ENCODE assay signal across 9 cellular contexts in the genomic region with DNA sequence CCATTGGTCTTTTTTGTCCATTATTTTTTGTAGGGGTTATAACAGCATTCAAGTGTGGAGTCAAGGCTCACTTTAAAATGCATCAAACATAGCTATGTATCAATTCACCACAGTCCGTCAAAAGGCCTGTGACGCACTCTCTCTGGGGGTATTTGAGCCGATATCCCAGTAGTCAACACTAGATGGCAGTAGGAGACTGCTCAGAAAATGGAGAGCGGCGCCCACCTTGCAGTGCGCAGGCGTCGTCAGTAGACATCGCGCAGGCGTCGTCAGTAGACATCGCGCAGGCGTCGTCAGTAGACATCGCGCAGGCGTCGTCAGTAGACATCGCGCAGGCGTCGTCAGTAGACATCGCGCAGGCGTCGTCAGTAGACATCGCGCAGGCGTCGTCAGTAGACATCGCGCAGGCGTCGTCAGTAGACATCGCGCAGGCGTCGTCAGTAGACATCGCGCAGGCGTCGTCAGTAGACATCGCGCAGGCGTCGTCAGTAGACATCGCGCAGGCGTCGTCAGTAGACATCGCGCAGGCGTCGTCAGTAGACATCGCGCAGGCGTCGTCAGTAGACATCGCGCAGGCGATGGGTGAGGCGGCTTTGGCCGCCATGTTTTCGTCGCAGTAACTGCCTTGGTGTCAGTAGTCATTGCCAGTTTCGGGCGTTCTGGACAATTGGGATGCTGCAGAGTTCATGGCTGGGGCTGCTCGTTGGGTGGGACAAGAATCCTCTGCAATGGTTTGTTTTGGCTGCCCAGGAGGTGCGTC. TPM values are rescaled to one million over a fixed set of nuclear protein-coding genes. Genes with fewer than 3 reads are reported as not detected.
DNase-seq lines count a peak whose midpoint lies in the region; ATAC-seq, FAIRE-seq and TF ChIP-seq lines count a peak whose summit lies in the region.
"Not testable (repeated sequence)": the region's sequence is repeated elsewhere in the genome, so short reads cannot be mapped to it uniquely, and the experiment has no call there.
"Had no signal": no experiment of that assay in that cellular context is flagged by ENCODE, and none has a peak within 500 bp of the region (broad histone marks: within the 10 kb centered on the region; RNA-seq: fewer than 3 reads in every experiment).

No MANE protein-coding gene starts in this region.

- BruUV-seq in PC-9 (replicated peaks; lab: Mats Ljungman, UMichigan): not testable (repeated sequence)

- not testable (repeated sequence) for H3K4me3 ChIP-seq in PC-9; epithelial cell of proximal tubule (ENCODE audit: low read depth, low read length); trophoblast cell (ENCODE audit: low read depth, low read length); upper lobe of left lung
- peak overlapping the region; percentile 43 to 70 (median 54) for H3K4me3 ChIP-seq in keratinocyte (ENCODE audit: control insufficient read depth in 2 of 3, extremely low read depth in 1 of 3, insufficient read depth in 2 of 3, low read depth in 1 of 3, low read length in 3 of 3)

- DNase-seq in EH (ENCODE audit: low read depth) (peak; percentile 61), KBM-7 (peak; percentile 55), PC-9 (peak in 1 of 2 experiments; percentile 68), keratinocyte (ENCODE audit: low read depth, low spot score) (peak; percentile 71), trophoblast cell (peak; percentile 80 to 94), upper lobe of left lung (peak in 1 of 2 donors; percentile 47)
- DNase-seq in activated naive CD4-positive, alpha-beta T cell treated with anti-CD3 and anti-CD28 coated beads, Interleukin-2, amount 50 U/mL, for 72 hours (ENCODE audit: low spot score in 2 of 2): peak in 1 of 2 donors; percentile 62
- DNase-seq in epithelial cell of proximal tubule (ENCODE audit: low read depth): not testable (repeated sequence)

- H3K79me2 ChIP-seq in PC-9 (ENCODE audit: low read depth); keratinocyte (ENCODE audit: control insufficient read depth, insufficient read depth, low read length); trophoblast cell (ENCODE audit: control insufficient read depth, insufficient read depth, low read length, poor library complexity): not testable (repeated sequence)

- H3K4me1 ChIP-seq in PC-9 (replicated peaks; ENCODE audit: insufficient read depth) (peaks cover 33% of the 10 kb centered on the region), keratinocyte (ENCODE audit: control insufficient read depth, extremely low read depth, insufficient read depth, low read length) (peaks cover 40% of the 10 kb centered on the region), upper lobe of left lung (peaks cover 6 to 10% (median 9%) of the 10 kb centered on the region in 4 donors)
- not testable (repeated sequence) for H3K4me1 ChIP-seq in trophoblast cell (ENCODE audit: control insufficient read depth in 1 of 2, insufficient read depth in 2 of 2, low read length in 2 of 2)

- H3K14ac ChIP-seq in trophoblast cell (ENCODE audit: low read length): not testable (repeated sequence)

- in situ Hi-C loops in KBM-7 (cut with MboI; ENCODE audit: low pct_unique_long_range_greater_than_20kb, low sequenced_read_pairs): not testable (repeated sequence)

- not testable (repeated sequence) for H2BK5ac ChIP-seq in trophoblast cell (ENCODE audit: low read depth, low read length, poor library complexity)

- POLR2A ChIA-PET in PC-9 (lab: Charles Lee; ENCODE audit: unreplicated experiment): interaction anchor here (0.5 to 0.8 kb wide), 5 partner anchors 36 to 144 kb away, joined by 3 to 13 read pairs (median 6); no protein-coding TSS in a partner anchor

- not testable (repeated sequence) for H2AFZ ChIP-seq in PC-9; trophoblast cell (ENCODE audit: insufficient read depth, low read length, poor library complexity)
- peak overlapping the region; percentile 95 for H2AFZ ChIP-seq in keratinocyte (ENCODE audit: control insufficient read depth, low read length)

- peak; percentile 57 to 62 for ATAC-seq in activated naive CD4-positive, alpha-beta T cell treated with anti-CD3 and anti-CD28 coated beads, Interleukin-2, amount 50 U/mL, for 72 hours
- ATAC-seq in upper lobe of left lung (ENCODE audit: low FRiP score in 2 of 2): peak in 1 of 2 donors; percentile 61

- dilution Hi-C loops in keratinocyte (cut with MboI; ENCODE audit: extremely low pct_ligation_motif_present, low sequenced_read_pairs): not testable (repeated sequence)

- not testable (repeated sequence) for H3K27ac ChIP-seq in PC-9; trophoblast cell (ENCODE audit: low read depth, low read length); upper lobe of left lung
- peak overlapping the region; percentile 77 for H3K27ac ChIP-seq in keratinocyte (ENCODE audit: control insufficient read depth, insufficient read depth, low read length)

- CTCF ChIA-PET in PC-9 (lab: Charles Lee): interaction anchor here (0.6 to 2.2 kb wide), 12 partner anchors 26 to 466 kb away, joined by 3 to 28 read pairs (median 4); partner anchors contain the start of gene PPP5C

- not testable (repeated sequence) for H3K27me3 ChIP-seq in PC-9 (ENCODE audit: insufficient read depth, low read depth)
- H3K27me3 ChIP-seq in keratinocyte (ENCODE audit: control insufficient read depth, extremely low read depth, insufficient read depth, low read length): peaks cover 28% of the 10 kb centered on the region
- H3K27me3 ChIP-seq in trophoblast cell (ENCODE audit: insufficient read depth, low read length): peaks cover 11% of the 10 kb centered on the region
- peaks cover 0 to 24% (median 5%) of the 10 kb centered on the region in 4 donors for H3K27me3 ChIP-seq in upper lobe of left lung

- not testable (repeated sequence) for H3K9me2 ChIP-seq in PC-9 (ENCODE audit: insufficient read depth)

- not testable (repeated sequence) for TF ChIP-seq POLR2A in upper lobe of left lung (IDR thresholded peaks at IDR 0.05)

- H3K36me3 Mint-ChIP-seq in activated naive CD4-positive, alpha-beta T cell treated with anti-CD3 and anti-CD28 coated beads, Interleukin-2, amount 50 U/mL, for 72 hours: peaks cover 0 to 30% of the 10 kb centered on the region in 2 donors

- not testable (repeated sequence) for H3K4ac ChIP-seq in trophoblast cell (ENCODE audit: low read depth, low read length)

- H2AK5ac ChIP-seq in trophoblast cell (ENCODE audit: low read length): not testable (repeated sequence)

- not testable (repeated sequence) for H3K4me2 ChIP-seq in PC-9; trophoblast cell (ENCODE audit: low read length)
- H3K4me2 ChIP-seq in keratinocyte (ENCODE audit: control insufficient read depth, extremely low read depth, insufficient read depth, low read depth, low read length): peak overlapping the region; percentile 85

- peak; percentile 87 for TF ChIP-seq CTCF in PC-9 (conservative IDR thresholded peaks at IDR 0.05)
- TF ChIP-seq CTCF in epithelial cell of proximal tubule (conservative IDR thresholded peaks at IDR 0.05; ENCODE audit: low read depth, low read length): peak; percentile 63
- TF ChIP-seq CTCF in keratinocyte (optimal IDR thresholded peaks at IDR 0.05 in 1 of 3, IDR thresholded peaks at IDR 0.05 in 1 of 3, conservative IDR thresholded peaks at IDR 0.05 in 1 of 3; ENCODE audit: extremely low read depth in 1 of 3, insufficient read depth in 2 of 3, low read length in 3 of 3): peak; percentile 69 to 81 (median 70)
- peak in 4 of 6 experiments; percentile 28 to 52 (median 44) for TF ChIP-seq CTCF in upper lobe of left lung (IDR thresholded peaks at IDR 0.05)

- H3K9me1 ChIP-seq in keratinocyte (ENCODE audit: control insufficient read depth, extremely low read depth, insufficient read depth, low read length): not testable (repeated sequence)

- H4K12ac ChIP-seq in trophoblast cell (ENCODE audit: low read depth, low read length): not testable (repeated sequence)

- peaks cover 20% of the 10 kb centered on the region for H3F3A ChIP-seq in PC-9 (ENCODE audit: insufficient read depth, low read depth)

- not testable (repeated sequence) for H2BK12ac ChIP-seq in trophoblast cell (ENCODE audit: low read length)

- not testable (repeated sequence) for TF ChIP-seq EP300 in upper lobe of left lung (IDR thresholded peaks at IDR 0.05)

- peak overlapping the region; percentile 65 for H3K9ac ChIP-seq in keratinocyte (ENCODE audit: control insufficient read depth, extremely low read depth, insufficient read depth, low read length)
- H3K9ac ChIP-seq in trophoblast cell (ENCODE audit: low read length): not testable (repeated sequence)

- no CpG with 5 or more reads among the region's 71 CpGs for WGBS in trophoblast cell (ENCODE audit: extremely low coverage, insufficient coverage, insufficient read length)
- 27 to 28% methylated on average over 14 to 26 of the region's 71 CpGs for WGBS in upper lobe of left lung, 2 donors

- not testable (repeated sequence) for H3K36me3 ChIP-seq in PC-9 (ENCODE audit: low read depth); keratinocyte (ENCODE audit: control insufficient read depth in 2 of 2, extremely low read depth in 1 of 2, insufficient read depth in 2 of 2, low read length in 2 of 2); trophoblast cell (ENCODE audit: control insufficient read depth in 1 of 2, insufficient read depth in 2 of 2, low read length in 2 of 2); upper lobe of left lung

- not testable (repeated sequence) for H3K18ac ChIP-seq in trophoblast cell (ENCODE audit: low read length)

- H4K20me1 ChIP-seq in PC-9 (ENCODE audit: insufficient read depth); keratinocyte (ENCODE audit: control insufficient read depth, extremely low read depth, insufficient read depth, low read length): not testable (repeated sequence)

- H3K9me3 Mint-ChIP-seq in activated naive CD4-positive, alpha-beta T cell treated with anti-CD3 and anti-CD28 coated beads, Interleukin-2, amount 50 U/mL, for 72 hours: not testable (repeated sequence)

- intact Hi-C loops in PC-9 (cut with micrococcal nuclease; ENCODE audit: unreplicated experiment): loop anchor here (1.0 to 10.0 kb wide), 4 partner anchors 111 to 296 kb away; partner anchors contain the start of genes FOXA3 and SYMPK

- not testable (repeated sequence) for H4K8ac ChIP-seq in trophoblast cell (ENCODE audit: low read depth, low read length)

- H4K91ac ChIP-seq in trophoblast cell (ENCODE audit: low read depth, low read length): peak overlapping the region; percentile 58

- not testable (repeated sequence) for H3K9me3 ChIP-seq in PC-9 (ENCODE audit: insufficient read depth, low read depth); keratinocyte (ENCODE audit: control insufficient read depth, low read depth, low read length); trophoblast cell (ENCODE audit: insufficient read depth, low read depth, low read length); upper lobe of left lung

- not testable (repeated sequence) for H3K23ac ChIP-seq in trophoblast cell (ENCODE audit: low read length)

- H2BK120ac ChIP-seq in trophoblast cell (ENCODE audit: insufficient read depth, low read length, poor library complexity): not testable (repeated sequence)

- H3K27ac Mint-ChIP-seq in activated naive CD4-positive, alpha-beta T cell treated with anti-CD3 and anti-CD28 coated beads, Interleukin-2, amount 50 U/mL, for 72 hours: not testable (repeated sequence)

- FAIRE-seq in keratinocyte (lab: Jason Lieb, UNC): peak; percentile 93

- H3K79me1 ChIP-seq in trophoblast cell (ENCODE audit: low read length): not testable (repeated sequence)

RNA-seq across cellular contexts. Expression of gene IGFL4, which starts 38.0 kb away (rescaled TPM):
- total RNA-seq in PC-9 (2021) (not detected in 2 replicates), epithelial cell of proximal tubule (not detected in 2 replicates), upper lobe of left lung (not detected)
- not detected for total RNA-seq in activated naive CD4-positive, alpha-beta T cell treated with anti-CD3 and anti-CD28 coated beads, Interleukin-2, amount 50 U/mL, for 72 hours
- polyA plus RNA-seq in keratinocyte: 0.01 TPM in 1 of 3 replicates, not detected in the others
- not detected for polyA plus RNA-seq in keratinocyte (2011; ENCODE audit: low read depth)
- 0.18 TPM in 1 of 2 replicates, not detected in the other for polyA plus RNA-seq in keratinocyte (2011; cell fraction: cytosol; rRNA removed)
- polyA plus RNA-seq in keratinocyte (2011; cell fraction: nucleus; rRNA removed): 0.19 and 0.35 TPM in 2 replicates
- 0.07 and 0.18 TPM in 2 replicates for polyA plus RNA-seq in keratinocyte (2012; ENCODE audit: low replicate concordance)
- polyA minus RNA-seq in keratinocyte: not detected in 3 replicates
- not detected for polyA minus RNA-seq in keratinocyte (2011; cell fraction: cytosol; rRNA and poly(A)+ RNA removed)
- not detected in 2 replicates for polyA minus RNA-seq in keratinocyte (2011; cell fraction: nucleus; rRNA and poly(A)+ RNA removed)
- 0.04 and 0.10 TPM in 2 replicates for polyA plus RNA-seq in trophoblast cell (2013)
- total RNA-seq: subcutaneous adipose tissue had no signal

RNA-seq across cellular contexts. Expression of gene IGFL3, which starts 45.7 kb away (rescaled TPM):
- total RNA-seq in PC-9 (2021) (0.96 TPM in 1 of 2 replicates, not detected in the other), epithelial cell of proximal tubule (not detected in 2 replicates), upper lobe of left lung (not detected)
- not detected for total RNA-seq in activated naive CD4-positive, alpha-beta T cell treated with anti-CD3 and anti-CD28 coated beads, Interleukin-2, amount 50 U/mL, for 72 hours
- polyA plus RNA-seq in keratinocyte: 236 to 560 TPM (median 344 TPM) in 3 replicates
- 68.4 TPM for polyA plus RNA-seq in keratinocyte (2011; ENCODE audit: low read depth)
- polyA plus RNA-seq in keratinocyte (2011; cell fraction: cytosol; rRNA removed): 359 and 390 TPM in 2 replicates
- 419 and 530 TPM in 2 replicates for polyA plus RNA-seq in keratinocyte (2011; cell fraction: nucleus; rRNA removed)
- 207 and 288 TPM in 2 replicates for polyA plus RNA-seq in keratinocyte (2012; ENCODE audit: low replicate concordance)
- 145 to 324 TPM (median 146 TPM) in 3 replicates for polyA minus RNA-seq in keratinocyte
- 164 TPM for polyA minus RNA-seq in keratinocyte (2011; cell fraction: cytosol; rRNA and poly(A)+ RNA removed)
- 170 and 212 TPM in 2 replicates for polyA minus RNA-seq in keratinocyte (2011; cell fraction: nucleus; rRNA and poly(A)+ RNA removed)
- polyA plus RNA-seq in trophoblast cell (2013): 0.39 and 0.48 TPM in 2 replicates
- total RNA-seq: subcutaneous adipose tissue had no signal

RNA-seq across cellular contexts. Expression of gene PGLYRP1, which starts 55.9 kb away (rescaled TPM):
- total RNA-seq in PC-9 (2021): not detected in 2 replicates
- not detected for total RNA-seq in activated naive CD4-positive, alpha-beta T cell treated with anti-CD3 and anti-CD28 coated beads, Interleukin-2, amount 50 U/mL, for 72 hours
- total RNA-seq in epithelial cell of proximal tubule: not detected in 2 replicates
- polyA plus RNA-seq in keratinocyte: not detected in 3 replicates
- not detected for polyA plus RNA-seq in keratinocyte (2011; ENCODE audit: low read depth)
- not detected in 2 replicates for polyA plus RNA-seq in keratinocyte (2011; cell fraction: cytosol; rRNA removed)
- not detected in 2 replicates for polyA plus RNA-seq in keratinocyte (2011; cell fraction: nucleus; rRNA removed)
- not detected in 2 replicates for polyA plus RNA-seq in keratinocyte (2012; ENCODE audit: low replicate concordance)
- polyA minus RNA-seq in keratinocyte: not detected in 3 replicates
- polyA minus RNA-seq in keratinocyte (2011; cell fraction: cytosol; rRNA and poly(A)+ RNA removed): not detected
- polyA minus RNA-seq in keratinocyte (2011; cell fraction: nucleus; rRNA and poly(A)+ RNA removed): not detected in 2 replicates
- not detected in 2 replicates for polyA plus RNA-seq in trophoblast cell (2013)
- total RNA-seq in upper lobe of left lung: 1 to 10 TPM in 4 of 6 donors, not detected in 2; 2.1 to 4.3 (median 3.3) TPM
- total RNA-seq: subcutaneous adipose tissue had no signal
